ENCODE assay signal across 1 cellular context in the genomic region with DNA sequence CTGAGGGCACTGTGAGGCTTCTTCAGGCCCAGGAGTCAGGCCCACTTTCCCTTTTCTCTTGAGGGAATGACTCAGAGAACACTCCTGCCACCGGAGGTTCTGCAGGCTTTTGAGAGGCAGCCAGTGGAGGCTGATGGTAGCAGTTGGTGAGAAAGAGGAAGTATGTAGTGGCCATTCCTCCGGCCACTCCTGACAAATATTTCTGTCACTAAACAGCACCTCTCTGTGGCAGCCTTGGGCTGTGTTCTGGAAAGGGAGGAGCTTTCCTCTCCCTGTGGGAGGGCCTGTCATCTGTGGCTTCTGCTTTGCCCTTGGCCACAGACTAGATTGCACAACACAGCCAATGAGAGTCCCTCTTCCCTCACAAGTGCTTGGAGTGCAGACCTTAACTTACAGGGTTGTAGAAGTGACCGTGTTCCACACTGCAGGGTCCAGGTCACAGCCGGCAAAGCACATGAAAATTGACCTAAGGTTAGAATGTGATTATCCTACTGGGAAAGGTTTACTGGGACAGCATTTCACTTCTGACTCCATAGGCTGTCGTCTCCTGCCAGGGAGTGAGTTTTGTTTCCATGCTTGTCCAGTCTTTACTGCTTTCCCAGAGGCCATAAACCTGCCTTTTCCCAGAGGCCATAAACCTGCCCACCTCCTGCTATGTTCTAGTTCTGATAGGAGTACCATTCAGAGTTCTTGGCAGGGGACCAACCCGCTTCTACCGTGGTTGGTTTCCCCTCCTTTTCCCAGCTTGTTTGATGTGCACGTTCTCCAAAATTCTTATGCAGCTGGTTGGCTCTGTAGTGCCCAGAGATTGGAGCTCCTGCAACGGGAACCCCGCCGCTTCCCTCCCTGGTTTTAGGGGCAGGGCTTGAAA.
A peak's percentile ranks its signal among the peaks of the same experiment; 100 is the strongest.
TF ChIP-seq lines count a peak whose summit lies in the region.

No MANE protein-coding gene starts in this region.

TF ChIP-seq in HepG2, 621 proteins besides CTCF, POLR2A, EP300 and RAD21 (continued from another document and continues in another):
- TF ChIP-seq, protein P1, sequence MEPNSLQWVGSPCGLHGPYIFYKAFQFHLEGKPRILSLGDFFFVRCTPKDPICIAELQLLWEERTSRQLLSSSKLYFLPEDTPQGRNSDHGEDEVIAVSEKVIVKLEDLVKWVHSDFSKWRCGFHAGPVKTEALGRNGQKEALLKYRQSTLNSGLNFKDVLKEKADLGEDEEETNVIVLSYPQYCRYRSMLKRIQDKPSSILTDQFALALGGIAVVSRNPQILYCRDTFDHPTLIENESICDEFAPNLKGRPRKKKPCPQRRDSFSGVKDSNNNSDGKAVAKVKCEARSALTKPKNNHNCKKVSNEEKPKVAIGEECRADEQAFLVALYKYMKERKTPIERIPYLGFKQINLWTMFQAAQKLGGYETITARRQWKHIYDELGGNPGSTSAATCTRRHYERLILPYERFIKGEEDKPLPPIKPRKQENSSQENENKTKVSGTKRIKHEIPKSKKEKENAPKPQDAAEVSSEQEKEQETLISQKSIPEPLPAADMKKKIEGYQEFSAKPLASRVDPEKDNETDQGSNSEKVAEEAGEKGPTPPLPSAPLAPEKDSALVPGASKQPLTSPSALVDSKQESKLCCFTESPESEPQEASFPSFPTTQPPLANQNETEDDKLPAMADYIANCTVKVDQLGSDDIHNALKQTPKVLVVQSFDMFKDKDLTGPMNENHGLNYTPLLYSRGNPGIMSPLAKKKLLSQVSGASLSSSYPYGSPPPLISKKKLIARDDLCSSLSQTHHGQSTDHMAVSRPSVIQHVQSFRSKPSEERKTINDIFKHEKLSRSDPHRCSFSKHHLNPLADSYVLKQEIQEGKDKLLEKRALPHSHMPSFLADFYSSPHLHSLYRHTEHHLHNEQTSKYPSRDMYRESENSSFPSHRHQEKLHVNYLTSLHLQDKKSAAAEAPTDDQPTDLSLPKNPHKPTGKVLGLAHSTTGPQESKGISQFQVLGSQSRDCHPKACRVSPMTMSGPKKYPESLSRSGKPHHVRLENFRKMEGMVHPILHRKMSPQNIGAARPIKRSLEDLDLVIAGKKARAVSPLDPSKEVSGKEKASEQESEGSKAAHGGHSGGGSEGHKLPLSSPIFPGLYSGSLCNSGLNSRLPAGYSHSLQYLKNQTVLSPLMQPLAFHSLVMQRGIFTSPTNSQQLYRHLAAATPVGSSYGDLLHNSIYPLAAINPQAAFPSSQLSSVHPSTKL (CRISPR knock-in tag; IDR thresholded peaks at IDR 0.05), result peak; percentile 85
- TF ChIP-seq, protein P2, sequence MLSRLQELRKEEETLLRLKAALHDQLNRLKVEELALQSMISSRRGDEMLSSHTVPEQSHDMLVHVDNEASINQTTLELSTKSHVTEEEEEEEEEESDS (CRISPR knock-in tag; IDR thresholded peaks at IDR 0.05; ENCODE audit: borderline replicate concordance), result no peak
- TF ChIP-seq, protein P3, sequence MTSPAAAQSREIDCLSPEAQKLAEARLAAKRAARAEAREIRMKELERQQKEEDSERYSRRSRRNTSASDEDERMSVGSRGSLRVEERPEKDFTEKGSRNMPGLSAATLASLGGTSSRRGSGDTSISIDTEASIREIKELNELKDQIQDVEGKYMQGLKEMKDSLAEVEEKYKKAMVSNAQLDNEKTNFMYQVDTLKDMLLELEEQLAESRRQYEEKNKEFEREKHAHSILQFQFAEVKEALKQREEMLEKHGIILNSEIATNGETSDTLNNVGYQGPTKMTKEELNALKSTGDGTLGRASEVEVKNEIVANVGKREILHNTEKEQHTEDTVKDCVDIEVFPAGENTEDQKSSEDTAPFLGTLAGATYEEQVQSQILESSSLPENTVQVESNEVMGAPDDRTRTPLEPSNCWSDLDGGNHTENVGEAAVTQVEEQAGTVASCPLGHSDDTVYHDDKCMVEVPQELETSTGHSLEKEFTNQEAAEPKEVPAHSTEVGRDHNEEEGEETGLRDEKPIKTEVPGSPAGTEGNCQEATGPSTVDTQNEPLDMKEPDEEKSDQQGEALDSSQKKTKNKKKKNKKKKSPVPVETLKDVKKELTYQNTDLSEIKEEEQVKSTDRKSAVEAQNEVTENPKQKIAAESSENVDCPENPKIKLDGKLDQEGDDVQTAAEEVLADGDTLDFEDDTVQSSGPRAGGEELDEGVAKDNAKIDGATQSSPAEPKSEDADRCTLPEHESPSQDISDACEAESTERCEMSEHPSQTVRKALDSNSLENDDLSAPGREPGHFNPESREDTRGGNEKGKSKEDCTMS (CRISPR knock-in tag; conservative IDR thresholded peaks at IDR 0.05), result no peak
- no peak for TF ChIP-seq ZNF296 (CRISPR knock-in tag; conservative IDR thresholded peaks at IDR 0.05)
- TF ChIP-seq ZNF878 (CRISPR knock-in tag; IDR thresholded peaks at IDR 0.05), result 0 out of 2 replicates have a peak, but pooled peaks have one; percentile 44
- no peak for TF ChIP-seq ZNF790 (CRISPR knock-in tag; IDR thresholded peaks at IDR 0.05; ENCODE audit: borderline replicate concordance)
- 0 out of 2 replicates have a peak, but pooled peaks have one; percentile 41 for TF ChIP-seq ZNF709 (CRISPR knock-in tag; IDR thresholded peaks at IDR 0.05)
- peak; percentile 78 for TF ChIP-seq RARA (CRISPR knock-in tag; IDR thresholded peaks at IDR 0.05)
- TF ChIP-seq SATB2 (CRISPR knock-in tag; IDR thresholded peaks at IDR 0.05), result no peak
- peak; percentile 44; the same call in 1 of the 2 replicates for TF ChIP-seq ZBTB7B (CRISPR knock-in tag; IDR thresholded peaks at IDR 0.05)
- TF ChIP-seq RARG (CRISPR knock-in tag; IDR thresholded peaks at IDR 0.05; ENCODE audit: low read depth), result no peak
- TF ChIP-seq ZBTB21 (CRISPR knock-in tag; IDR thresholded peaks at IDR 0.05), result 0 out of 2 replicates have a peak, but pooled peaks have one; percentile 43
- TF ChIP-seq ZFP82 (CRISPR knock-in tag; IDR thresholded peaks at IDR 0.05; ENCODE audit: borderline replicate concordance), result no peak
- no peak for TF ChIP-seq ZNF775 (CRISPR knock-in tag; IDR thresholded peaks at IDR 0.05; ENCODE audit: borderline replicate concordance)
- TF ChIP-seq ZNF343 (CRISPR knock-in tag; IDR thresholded peaks at IDR 0.05), result no peak
- TF ChIP-seq, protein P4, sequence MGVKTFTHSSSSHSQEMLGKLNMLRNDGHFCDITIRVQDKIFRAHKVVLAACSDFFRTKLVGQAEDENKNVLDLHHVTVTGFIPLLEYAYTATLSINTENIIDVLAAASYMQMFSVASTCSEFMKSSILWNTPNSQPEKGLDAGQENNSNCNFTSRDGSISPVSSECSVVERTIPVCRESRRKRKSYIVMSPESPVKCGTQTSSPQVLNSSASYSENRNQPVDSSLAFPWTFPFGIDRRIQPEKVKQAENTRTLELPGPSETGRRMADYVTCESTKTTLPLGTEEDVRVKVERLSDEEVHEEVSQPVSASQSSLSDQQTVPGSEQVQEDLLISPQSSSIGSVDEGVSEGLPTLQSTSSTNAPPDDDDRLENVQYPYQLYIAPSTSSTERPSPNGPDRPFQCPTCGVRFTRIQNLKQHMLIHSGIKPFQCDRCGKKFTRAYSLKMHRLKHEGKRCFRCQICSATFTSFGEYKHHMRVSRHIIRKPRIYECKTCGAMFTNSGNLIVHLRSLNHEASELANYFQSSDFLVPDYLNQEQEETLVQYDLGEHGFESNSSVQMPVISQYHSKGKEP (CRISPR knock-in tag; IDR thresholded peaks at IDR 0.05), result peak; percentile 72; the same call in 1 of the 2 replicates
- no peak for TF ChIP-seq SP4 (CRISPR knock-in tag; IDR thresholded peaks at IDR 0.05)
- no peak for TF ChIP-seq ZNF558 (CRISPR knock-in tag; IDR thresholded peaks at IDR 0.05; ENCODE audit: borderline replicate concordance)
- no peak for TF ChIP-seq ZNF124 (CRISPR knock-in tag; IDR thresholded peaks at IDR 0.05)
- TF ChIP-seq SNAI1 (CRISPR knock-in tag; IDR thresholded peaks at IDR 0.05; ENCODE audit: borderline replicate concordance), result no peak
- no peak for TF ChIP-seq KLF13 (CRISPR knock-in tag; IDR thresholded peaks at IDR 0.05)
- TF ChIP-seq, protein P5, sequence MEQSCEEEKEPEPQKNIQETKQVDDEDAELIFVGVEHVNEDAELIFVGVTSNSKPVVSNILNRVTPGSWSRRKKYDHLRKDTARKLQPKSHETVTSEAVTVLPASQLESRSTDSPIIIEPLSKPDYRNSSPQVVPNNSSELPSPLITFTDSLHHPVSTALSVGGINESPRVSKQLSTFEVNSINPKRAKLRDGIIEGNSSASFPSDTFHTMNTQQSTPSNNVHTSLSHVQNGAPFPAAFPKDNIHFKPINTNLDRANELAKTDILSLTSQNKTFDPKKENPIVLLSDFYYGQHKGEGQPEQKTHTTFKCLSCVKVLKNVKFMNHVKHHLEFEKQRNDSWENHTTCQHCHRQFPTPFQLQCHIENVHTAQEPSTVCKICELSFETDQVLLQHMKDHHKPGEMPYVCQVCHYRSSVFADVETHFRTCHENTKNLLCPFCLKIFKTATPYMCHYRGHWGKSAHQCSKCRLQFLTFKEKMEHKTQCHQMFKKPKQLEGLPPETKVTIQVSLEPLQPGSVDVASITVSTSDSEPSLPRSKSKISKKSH (CRISPR knock-in tag; IDR thresholded peaks at IDR 0.05; ENCODE audit: borderline replicate concordance), result no peak
- TF ChIP-seq CENPT (CRISPR knock-in tag; IDR thresholded peaks at IDR 0.05; ENCODE audit: low read depth), result no peak
- TF ChIP-seq TOPORS (CRISPR knock-in tag; IDR thresholded peaks at IDR 0.05), result no peak
- TF ChIP-seq, protein P6, sequence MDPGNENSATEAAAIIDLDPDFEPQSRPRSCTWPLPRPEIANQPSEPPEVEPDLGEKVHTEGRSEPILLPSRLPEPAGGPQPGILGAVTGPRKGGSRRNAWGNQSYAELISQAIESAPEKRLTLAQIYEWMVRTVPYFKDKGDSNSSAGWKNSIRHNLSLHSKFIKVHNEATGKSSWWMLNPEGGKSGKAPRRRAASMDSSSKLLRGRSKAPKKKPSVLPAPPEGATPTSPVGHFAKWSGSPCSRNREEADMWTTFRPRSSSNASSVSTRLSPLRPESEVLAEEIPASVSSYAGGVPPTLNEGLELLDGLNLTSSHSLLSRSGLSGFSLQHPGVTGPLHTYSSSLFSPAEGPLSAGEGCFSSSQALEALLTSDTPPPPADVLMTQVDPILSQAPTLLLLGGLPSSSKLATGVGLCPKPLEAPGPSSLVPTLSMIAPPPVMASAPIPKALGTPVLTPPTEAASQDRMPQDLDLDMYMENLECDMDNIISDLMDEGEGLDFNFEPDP (CRISPR knock-in tag; conservative IDR thresholded peaks at IDR 0.05), result no peak
- TF ChIP-seq ZNF317 (CRISPR knock-in tag; IDR thresholded peaks at IDR 0.05), result peak; percentile 54; the same call in 1 of the 2 replicates
- TF ChIP-seq NR2F6 (IDR thresholded peaks at IDR 0.05), result 0 out of 2 replicates have a peak, but pooled peaks have one; percentile 23
- TF ChIP-seq NR2F6 (CRISPR knock-in tag; IDR thresholded peaks at IDR 0.05), result peak; percentile 71
- TF ChIP-seq ZEB1 (IDR thresholded peaks at IDR 0.05; ENCODE audit: insufficient replicate concordance, low read depth), result no peak
- no peak for TF ChIP-seq ZNF256 (CRISPR knock-in tag; conservative IDR thresholded peaks at IDR 0.05)
- no peak for TF ChIP-seq HCFC1 (IDR thresholded peaks at IDR 0.05; ENCODE audit: low read depth, low read length)
- TF ChIP-seq, protein P7, sequence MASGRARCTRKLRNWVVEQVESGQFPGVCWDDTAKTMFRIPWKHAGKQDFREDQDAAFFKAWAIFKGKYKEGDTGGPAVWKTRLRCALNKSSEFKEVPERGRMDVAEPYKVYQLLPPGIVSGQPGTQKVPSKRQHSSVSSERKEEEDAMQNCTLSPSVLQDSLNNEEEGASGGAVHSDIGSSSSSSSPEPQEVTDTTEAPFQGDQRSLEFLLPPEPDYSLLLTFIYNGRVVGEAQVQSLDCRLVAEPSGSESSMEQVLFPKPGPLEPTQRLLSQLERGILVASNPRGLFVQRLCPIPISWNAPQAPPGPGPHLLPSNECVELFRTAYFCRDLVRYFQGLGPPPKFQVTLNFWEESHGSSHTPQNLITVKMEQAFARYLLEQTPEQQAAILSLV (CRISPR knock-in tag; IDR thresholded peaks at IDR 0.05; ENCODE audit: borderline replicate concordance), result peak; percentile 53; the same call in 1 of the 2 replicates
- TF ChIP-seq FLYWCH1 (CRISPR knock-in tag; IDR thresholded peaks at IDR 0.05), result no peak
- TF ChIP-seq, protein P8, sequence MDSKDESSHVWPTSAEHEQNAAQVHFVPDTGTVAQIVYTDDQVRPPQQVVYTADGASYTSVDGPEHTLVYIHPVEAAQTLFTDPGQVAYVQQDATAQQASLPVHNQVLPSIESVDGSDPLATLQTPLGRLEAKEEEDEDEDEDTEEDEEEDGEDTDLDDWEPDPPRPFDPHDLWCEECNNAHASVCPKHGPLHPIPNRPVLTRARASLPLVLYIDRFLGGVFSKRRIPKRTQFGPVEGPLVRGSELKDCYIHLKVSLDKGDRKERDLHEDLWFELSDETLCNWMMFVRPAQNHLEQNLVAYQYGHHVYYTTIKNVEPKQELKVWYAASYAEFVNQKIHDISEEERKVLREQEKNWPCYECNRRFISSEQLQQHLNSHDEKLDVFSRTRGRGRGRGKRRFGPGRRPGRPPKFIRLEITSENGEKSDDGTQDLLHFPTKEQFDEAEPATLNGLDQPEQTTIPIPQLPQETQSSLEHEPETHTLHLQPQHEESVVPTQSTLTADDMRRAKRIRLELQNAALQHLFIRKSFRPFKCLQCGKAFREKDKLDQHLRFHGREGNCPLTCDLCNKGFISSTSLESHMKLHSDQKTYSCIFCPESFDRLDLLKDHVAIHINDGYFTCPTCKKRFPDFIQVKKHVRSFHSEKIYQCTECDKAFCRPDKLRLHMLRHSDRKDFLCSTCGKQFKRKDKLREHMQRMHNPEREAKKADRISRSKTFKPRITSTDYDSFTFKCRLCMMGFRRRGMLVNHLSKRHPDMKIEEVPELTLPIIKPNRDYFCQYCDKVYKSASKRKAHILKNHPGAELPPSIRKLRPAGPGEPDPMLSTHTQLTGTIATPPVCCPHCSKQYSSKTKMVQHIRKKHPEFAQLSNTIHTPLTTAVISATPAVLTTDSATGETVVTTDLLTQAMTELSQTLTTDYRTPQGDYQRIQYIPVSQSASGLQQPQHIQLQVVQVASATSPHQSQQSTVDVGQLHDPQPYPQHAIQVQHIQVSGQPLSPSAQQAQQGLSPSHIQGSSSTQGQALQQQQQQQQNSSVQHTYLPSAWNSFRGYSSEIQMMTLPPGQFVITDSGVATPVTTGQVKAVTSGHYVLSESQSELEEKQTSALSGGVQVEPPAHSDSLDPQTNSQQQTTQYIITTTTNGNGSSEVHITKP (CRISPR knock-in tag; IDR thresholded peaks at IDR 0.05; ENCODE audit: low read depth), result peak; percentile 55; the same call in 1 of the 2 replicates
- TF ChIP-seq ZNF383 (CRISPR knock-in tag; IDR thresholded peaks at IDR 0.05; ENCODE audit: borderline replicate concordance), result no peak
- TF ChIP-seq DNMT3B (CRISPR knock-in tag; conservative IDR thresholded peaks at IDR 0.05), result no peak
- peak; percentile 33; the same call in 1 of the 2 replicates for TF ChIP-seq GFI1 (CRISPR knock-in tag; IDR thresholded peaks at IDR 0.05; ENCODE audit: borderline replicate concordance)
- TF ChIP-seq DNMT1 (CRISPR knock-in tag; IDR thresholded peaks at IDR 0.05), result no peak
- TF ChIP-seq ZFP41 (CRISPR knock-in tag; IDR thresholded peaks at IDR 0.05; ENCODE audit: borderline replicate concordance), result no peak
- TF ChIP-seq, protein P9, sequence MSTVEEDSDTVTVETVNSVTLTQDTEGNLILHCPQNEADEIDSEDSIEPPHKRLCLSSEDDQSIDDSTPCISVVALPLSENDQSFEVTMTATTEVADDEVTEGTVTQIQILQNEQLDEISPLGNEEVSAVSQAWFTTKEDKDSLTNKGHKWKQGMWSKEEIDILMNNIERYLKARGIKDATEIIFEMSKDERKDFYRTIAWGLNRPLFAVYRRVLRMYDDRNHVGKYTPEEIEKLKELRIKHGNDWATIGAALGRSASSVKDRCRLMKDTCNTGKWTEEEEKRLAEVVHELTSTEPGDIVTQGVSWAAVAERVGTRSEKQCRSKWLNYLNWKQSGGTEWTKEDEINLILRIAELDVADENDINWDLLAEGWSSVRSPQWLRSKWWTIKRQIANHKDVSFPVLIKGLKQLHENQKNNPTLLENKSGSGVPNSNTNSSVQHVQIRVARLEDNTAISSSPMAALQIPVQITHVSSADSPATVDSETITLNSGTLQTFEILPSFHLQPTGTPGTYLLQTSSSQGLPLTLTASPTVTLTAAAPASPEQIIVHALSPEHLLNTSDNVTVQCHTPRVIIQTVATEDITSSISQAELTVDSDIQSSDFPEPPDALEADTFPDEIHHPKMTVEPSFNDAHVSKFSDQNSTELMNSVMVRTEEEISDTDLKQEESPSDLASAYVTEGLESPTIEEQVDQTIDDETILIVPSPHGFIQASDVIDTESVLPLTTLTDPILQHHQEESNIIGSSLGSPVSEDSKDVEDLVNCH (CRISPR knock-in tag; IDR thresholded peaks at IDR 0.05), result no peak
